Comparison of ENCODE assay signal across 30 cellular contexts in the genomic region with DNA sequence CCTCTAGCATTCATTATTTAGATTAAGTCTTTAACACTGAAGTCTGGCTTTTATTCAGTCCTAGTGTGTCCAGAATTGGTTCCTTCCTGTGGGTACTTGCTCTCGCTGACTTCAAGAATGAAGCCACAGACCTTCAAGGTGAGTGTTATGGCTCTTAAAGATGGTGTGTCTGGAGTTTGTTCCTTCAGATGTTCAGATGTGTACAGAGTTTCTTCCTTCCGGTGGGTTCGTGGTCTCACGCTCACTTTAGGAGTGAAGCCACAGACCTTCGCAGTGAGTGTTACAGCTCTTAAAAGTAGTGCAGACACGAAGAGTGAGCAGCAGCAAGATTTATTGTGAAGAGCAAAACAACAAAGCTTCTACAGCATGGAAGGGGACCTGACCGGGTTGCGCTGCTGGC.
"Had no signal": no experiment of that assay in that cellular context is flagged by ENCODE, and none has a peak within 500 bp of the region (broad histone marks: within the 10 kb centered on the region; RNA-seq: fewer than 3 reads in every experiment).

No MANE protein-coding gene starts in this region.

- H3K4me1 ChIP-seq: SJCRH30 had no signal

- H3K4me1 Mint-ChIP-seq: T-cell had no signal

- H3K4me3 ChIP-seq: PC-9, SJCRH30, SK-N-MC had no signal

- H3K4me3 Mint-ChIP-seq: T-cell had no signal

- H3K27me3 Mint-ChIP-seq: T-cell had no signal

- H3K27ac Mint-ChIP-seq: T-cell had no signal

- H2AFZ ChIP-seq: PC-9 had no signal

- H3K36me3 ChIP-seq: SJCRH30 had no signal

- DNase-seq: Karpas-422, MM.1S, MV-4-11, NCI-H1092, NCI-H1105, NCI-H1417 treated with DMSO at 0.1 percent for 48 hours, NCI-H1436 treated with DMSO at 0.1 percent for 48 hours, NCI-H1694 treated with DMSO at 0.1 percent for 48 hours, NCI-H187 treated with DMSO at 0.1 percent for 48 hours, NCI-H2029, NCI-H2081, NCI-H2171 treated with DMSO at 0.1 percent for 48 hours, NCI-H2227 treated with DMSO at 0.1 percent for 48 hours, NCI-H345, NCI-H446, NCI-H510A treated with DMSO at 0.1 percent for 48 hours, NCI-H524 treated with DMSO at 0.1 percent for 48 hours, NCI-H69, NCI-H748 treated with DMSO at 0.1 percent for 48 hours, NCI-H82, PC-9, SHP77, SIG-M5, SJCRH30, T-cell had no signal

- H3K36me3 Mint-ChIP-seq: T-cell had no signal

- H3K27ac ChIP-seq: PC-9, RWPE1, SJCRH30, SK-N-MC had no signal

- H3K4me2 ChIP-seq: PC-9 had no signal

- H3K27me3 ChIP-seq: SJCRH30 had no signal

- ATAC-seq: Panc1, Right ventricle myocardium inferior, SK-N-SH treated with all-trans-retinoic acid at 6 μM for 48 hours, T-cell had no signal

- H3K9me3 ChIP-seq: SJCRH30 had no signal
